Comparison of ENCODE assay signal across 19 cellular contexts in the genomic region with DNA sequence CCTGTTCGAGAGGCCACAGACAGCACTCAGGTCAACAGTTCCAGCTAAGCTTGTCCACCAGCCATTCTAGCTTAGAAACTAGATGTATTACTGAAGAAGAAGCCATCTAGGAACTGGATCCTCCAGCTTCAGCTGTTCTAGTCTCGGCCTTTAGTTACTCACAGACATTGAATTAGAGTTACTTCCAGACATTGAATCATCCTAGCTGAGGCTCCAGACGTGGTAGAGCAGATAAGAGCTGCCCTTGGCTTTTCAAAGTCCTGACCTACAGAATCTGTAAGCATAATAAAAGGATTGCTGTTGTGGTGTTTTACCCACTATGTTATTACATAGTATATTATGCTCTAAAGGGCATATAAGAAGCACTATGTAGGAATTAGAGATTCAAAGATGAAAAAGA.
"Had no signal": no experiment of that assay in that cellular context is flagged by ENCODE, and none has a peak within 500 bp of the region (broad histone marks: within the 10 kb centered on the region; RNA-seq: fewer than 3 reads in every experiment).

No MANE protein-coding gene starts in this region.

- H3K9me3 ChIP-seq: colonic mucosa, esophagus squamous epithelium, heart right ventricle, mucosa of descending colon, upper lobe of right lung had no signal

- H3K27ac ChIP-seq: colonic mucosa, esophagus squamous epithelium, heart right ventricle, upper lobe of right lung, VCaP had no signal

- H3K36me3 ChIP-seq: colonic mucosa, upper lobe of right lung had no signal

- ATAC-seq: activated CD4-positive, CD25-positive, alpha-beta regulatory T cell treated with anti-CD3 and anti-CD28 coated beads, Interleukin-2, amount 50 U/mL, for 24 hours; activated T-cell treated with anti-CD3 and anti-CD28 coated beads, Interleukin-2, amount 50 U/mL, for 72 hours; heart right ventricle; left ventricle myocardium superior; mucosa of descending colon; SK-N-SH treated with all-trans-retinoic acid at 6 μM for 48 hours; stimulated activated naive CD8-positive, alpha-beta T cell treated with anti-CD3 and anti-CD28 coated beads, Interleukin-15, Interleukin-2, amounts not matched to agents 100 U/mL and 50 U/mL, for 24 hours; upper lobe of right lung had no signal

- H3K4me3 ChIP-seq: colonic mucosa, esophagus squamous epithelium, heart right ventricle, mucosa of descending colon, upper lobe of right lung had no signal

- H3K27me3 ChIP-seq: colonic mucosa, esophagus squamous epithelium, heart right ventricle, upper lobe of right lung had no signal

- DNase-seq: activated CD4-positive, alpha-beta memory T cell treated with anti-CD3 and anti-CD28 coated beads, Interleukin-2, amount 10 ng/mL, durations not matched to agents 7 days and 5 days; activated CD4-positive, alpha-beta T cell treated with anti-CD3 and anti-CD28 coated beads, Interleukin-2, amount 10 ng/mL, durations not matched to agents 24 days and 14 days; activated effector memory CD4-positive, alpha-beta T cell treated with anti-CD3 and anti-CD28 coated beads, Interleukin-2, amount 50 U/mL, for 16 hours; activated naive CD4-positive, alpha-beta T cell treated with anti-CD3 and anti-CD28 coated beads, Interleukin-2, amount 10 ng/mL, durations not matched to agents 7 days and 5 days; activated T-cell treated with anti-CD3 and anti-CD28 coated beads, Interleukin-2, amount 50 U/mL, for 72 hours; colonic mucosa; esophagus squamous epithelium; foreskin fibroblast; heart right ventricle; left ventricle myocardium superior; mucosa of descending colon; naive B cell; occipital lobe; stimulated activated CD4-positive, alpha-beta T cell treated with anti-CD3 and anti-CD28 coated beads, Interleukin-4, amount 100 ng/mL, for 24 hours; stimulated activated naive CD8-positive, alpha-beta T cell treated with anti-CD3 and anti-CD28 coated beads, Interleukin-15, Interleukin-2, amounts not matched to agents 100 U/mL and 50 U/mL, for 24 hours; upper lobe of right lung had no signal

- H3K4me1 ChIP-seq: colonic mucosa, heart right ventricle, upper lobe of right lung had no signal
